22 cellular contexts compared by ENCODE assay signal in the genomic region with DNA sequence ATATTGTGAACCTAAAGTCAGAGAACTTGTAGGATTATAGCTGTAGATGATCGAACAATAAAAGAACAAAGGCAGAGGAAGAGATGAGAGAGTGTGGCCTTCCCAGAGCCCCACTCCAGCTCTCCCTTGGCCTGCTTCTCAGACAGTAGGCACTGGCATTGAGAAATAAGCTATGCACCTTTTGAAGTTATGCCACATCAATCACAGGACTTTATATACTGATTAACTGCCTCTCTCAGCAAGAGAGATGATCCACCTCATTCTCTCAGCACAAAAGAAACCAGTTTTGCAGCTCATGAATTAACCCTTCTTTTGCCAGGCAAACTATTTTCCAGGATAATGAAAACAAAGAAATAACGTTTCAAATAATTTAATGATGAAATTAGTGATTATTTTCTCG. TPM values are rescaled to one million over a fixed set of nuclear protein-coding genes. Genes with fewer than 3 reads are reported as not detected.
"Had no signal": no experiment of that assay in that cellular context is flagged by ENCODE, and none has a peak within 500 bp of the region (broad histone marks: within the 10 kb centered on the region; RNA-seq: fewer than 3 reads in every experiment).

No MANE protein-coding gene starts in this region.

- DNase-seq: activated B cell treated with CpG ODN at 0.5 μM for 24 hours; activated CD4-positive, alpha-beta T cell treated with anti-CD3 and anti-CD28 coated beads for 36 hours; activated CD4-positive, alpha-beta T cell treated with anti-CD3 and anti-CD28 coated beads, Interleukin-2, amount 50 U/mL, for 4 hours; activated CD8-positive, alpha-beta memory T cell treated with anti-CD3 and anti-CD28 coated beads for 24 hours; activated CD8-positive, alpha-beta memory T cell treated with anti-CD3 and anti-CD28 coated beads, Interleukin-2, amount 50 U/mL, for 4 hours; activated naive CD4-positive, alpha-beta T cell; activated T-cell treated with anti-CD3 and anti-CD28 coated beads, Interleukin-2, amount 50 U/mL, for 4 hours; adrenal gland; effector memory CD4-positive, alpha-beta T cell; esophagus squamous epithelium; heart right ventricle; left lung; naive B cell; retina; sigmoid colon; stimulated activated CD4-positive, alpha-beta T cell treated with anti-CD3 and anti-CD28 coated beads, Interleukin-15, amount 100 ng/mL, for 24 hours; stimulated activated CD4-positive, alpha-beta T cell treated with anti-CD3 and anti-CD28 coated beads, Interleukin-2, amount 100 ng/mL, for 48 hours; stimulated activated naive CD4-positive, alpha-beta T cell; T1000; testis; upper lobe of right lung had no signal

RNA-seq across cellular contexts. Expression of a gene that starts 22.0 kb away (rescaled TPM):
- total RNA-seq: activated CD4-positive, alpha-beta T cell treated with anti-CD3 and anti-CD28 coated beads for 36 hours; activated T-helper 2 cell treated with anti-CD3 and anti-CD28 coated beads, Interferon-gamma antibody, Interleukin-2, Interleukin-4, amounts not matched to agents 10 μg/mL and 5 μg/mL and 100 μg/mL, durations not matched to agents 14 hours and 24 hours and 36 hours had no signal
